In the genomic region with DNA sequence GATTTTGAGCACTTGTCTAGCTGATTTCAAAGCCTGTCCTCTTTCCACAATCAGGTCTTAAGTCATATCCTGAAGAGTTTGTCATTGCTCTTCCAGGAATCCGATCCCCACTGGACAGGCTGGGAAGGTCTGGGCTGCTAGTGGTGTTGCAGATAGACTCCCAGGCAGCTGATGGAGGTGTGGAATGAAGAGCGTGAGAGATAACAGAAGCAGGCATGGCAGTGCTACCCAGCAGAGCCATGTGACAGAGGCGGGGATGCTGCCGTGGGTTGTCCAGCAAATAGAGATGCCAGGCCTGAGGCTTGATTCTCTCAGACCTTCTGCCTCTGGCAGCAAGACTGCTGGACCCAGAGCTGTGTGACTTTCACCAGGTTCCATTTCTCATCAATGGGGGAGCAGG, we compare ENCODE assay signal across 14 cellular contexts.
DNase-seq lines count a peak whose midpoint lies in the region; ATAC-seq and TF ChIP-seq lines count a peak whose summit lies in the region.
"Had no signal": no experiment of that assay in that cellular context is flagged by ENCODE, and none has a peak within 500 bp of the region (broad histone marks: within the 10 kb centered on the region; RNA-seq: fewer than 3 reads in every experiment).

No MANE protein-coding gene starts in this region.

- H3K4me3 ChIP-seq in cardiac muscle cell (no peak overlapping the region), osteoblast (ENCODE audit: insufficient read depth, low read length) (no peak overlapping the region)
- H3K4me3 ChIP-seq: SJSA1 had no signal

- DNase-seq in cardiac muscle cell (ENCODE audit: low read depth in 1 of 2, low spot score in 1 of 2) (peak; percentile 41 to 48), osteoblast (ENCODE audit: insufficient read length, low spot score, missing footprints) (no peak), NCI-H187 treated with DMSO at 0.1 percent for 48 hours (lab: John Stamatoyannopoulos, UW) (no peak), NCI-H510A treated with DMSO at 0.1 percent for 48 hours (lab: John Stamatoyannopoulos, UW) (no peak)
- DNase-seq: activated CD4-positive, alpha-beta T cell treated with anti-CD3 and anti-CD28 coated beads for 48 hours; activated naive CD8-positive, alpha-beta T cell treated with anti-CD3 and anti-CD28 coated beads, Interleukin-2, amount 10 ng/mL, durations not matched to agents 7 days and 5 days; NCI-H2171; stimulated activated CD8-positive, alpha-beta memory T cell treated with anti-CD3 and anti-CD28 coated beads, Interleukin-4, amount 100 ng/mL, for 48 hours had no signal

- no peaks in the 10 kb centered on the region for H3K79me2 ChIP-seq in osteoblast (ENCODE audit: insufficient read depth, low read length)

- H3K27me3 Mint-ChIP-seq in activated T-helper 17 cell treated with anti-CD3 and anti-CD28 coated beads, Interleukin-2, amount 50 U/mL, for 72 hours: peaks cover 7% of the 10 kb centered on the region

- no peaks in the 10 kb centered on the region for H3K9me3 Mint-ChIP-seq in activated T-helper 17 cell treated with anti-CD3 and anti-CD28 coated beads, Interleukin-2, amount 50 U/mL, for 72 hours
- H3K9me3 Mint-ChIP-seq: activated naive CD8-positive, alpha-beta T cell treated with anti-CD3 and anti-CD28 coated beads, Interleukin-2, amount 10 ng/mL, durations not matched to agents 7 days and 5 days had no signal

- ATAC-seq in activated T-helper 17 cell treated with anti-CD3 and anti-CD28 coated beads, Interleukin-2, amount 50 U/mL, for 72 hours (replicated peaks): no peak
- ATAC-seq in GM21529 (IDR thresholded peaks at IDR 0.05; ENCODE audit: unreplicated experiment): no peak

- no peak overlapping the region for H3K4me3 Mint-ChIP-seq in activated T-helper 17 cell treated with anti-CD3 and anti-CD28 coated beads, Interleukin-2, amount 50 U/mL, for 72 hours
- H3K4me3 Mint-ChIP-seq: activated naive CD8-positive, alpha-beta T cell treated with anti-CD3 and anti-CD28 coated beads, Interleukin-2, amount 10 ng/mL, durations not matched to agents 7 days and 5 days had no signal

- TF ChIP-seq CTCF in 22Rv1 (IDR thresholded peaks at IDR 0.05) (no peak), VCaP (conservative IDR thresholded peaks at IDR 0.05) (no peak), cardiac muscle cell (IDR thresholded peaks at IDR 0.05; ENCODE audit: low read depth, low read length) (no peak), osteoblast (IDR thresholded peaks at IDR 0.05; ENCODE audit: extremely low read depth, low read depth, low read length) (no peak)

- H3K36me3 ChIP-seq in cardiac muscle cell (no peaks in the 10 kb centered on the region), osteoblast (ENCODE audit: insufficient read depth, low read length) (no peaks in the 10 kb centered on the region)
- H3K36me3 ChIP-seq: SJSA1 had no signal

- no peaks in the 10 kb centered on the region for H4K20me1 ChIP-seq in osteoblast (ENCODE audit: insufficient read depth, low read length)

- H3K27me3 ChIP-seq in cardiac muscle cell (no peaks in the 10 kb centered on the region), osteoblast (ENCODE audit: insufficient read depth, low read length) (no peaks in the 10 kb centered on the region)
- H3K27me3 ChIP-seq: SJSA1 had no signal

- no peak overlapping the region for H2AFZ ChIP-seq in osteoblast (ENCODE audit: low read length)

- H3K4me2 ChIP-seq in osteoblast (ENCODE audit: insufficient read depth, low read length): no peak overlapping the region
- H3K4me2 ChIP-seq: KMS-11 had no signal

- H3K27ac ChIP-seq in 22Rv1 (peak overlapping the region; percentile 81), VCaP (peak overlapping the region; percentile 99), cardiac muscle cell (peak overlapping the region; percentile 3), osteoblast (ENCODE audit: low read depth, low read length) (peak overlapping the region; percentile 31)
- H3K27ac ChIP-seq: KMS-11, SJSA1 had no signal

- peaks cover 4% of the 10 kb centered on the region for H3K4me1 Mint-ChIP-seq in activated T-helper 17 cell treated with anti-CD3 and anti-CD28 coated beads, Interleukin-2, amount 50 U/mL, for 72 hours
- H3K4me1 Mint-ChIP-seq: activated naive CD8-positive, alpha-beta T cell treated with anti-CD3 and anti-CD28 coated beads, Interleukin-2, amount 10 ng/mL, durations not matched to agents 7 days and 5 days had no signal

- no peaks in the 10 kb centered on the region for H3K36me3 Mint-ChIP-seq in activated T-helper 17 cell treated with anti-CD3 and anti-CD28 coated beads, Interleukin-2, amount 50 U/mL, for 72 hours (ENCODE audit: low read depth)
- H3K36me3 Mint-ChIP-seq: activated naive CD8-positive, alpha-beta T cell treated with anti-CD3 and anti-CD28 coated beads, Interleukin-2, amount 10 ng/mL, durations not matched to agents 7 days and 5 days had no signal

- H3K27ac Mint-ChIP-seq in activated T-helper 17 cell treated with anti-CD3 and anti-CD28 coated beads, Interleukin-2, amount 50 U/mL, for 72 hours: no peak overlapping the region
- H3K27ac Mint-ChIP-seq: activated naive CD8-positive, alpha-beta T cell treated with anti-CD3 and anti-CD28 coated beads, Interleukin-2, amount 10 ng/mL, durations not matched to agents 7 days and 5 days had no signal

- peaks cover 19% of the 10 kb centered on the region for H3K4me1 ChIP-seq in cardiac muscle cell (ENCODE audit: low read depth)
- peaks cover 27% of the 10 kb centered on the region for H3K4me1 ChIP-seq in osteoblast (ENCODE audit: insufficient read depth, low read length)

- H3K9me3 ChIP-seq in cardiac muscle cell (ENCODE audit: low read depth): no peaks in the 10 kb centered on the region
- no peaks in the 10 kb centered on the region for H3K9me3 ChIP-seq in osteoblast (ENCODE audit: low read depth, low read length)
- H3K9me3 ChIP-seq: SJSA1 had no signal

Comparison
In these comparisons a context has a peak if more than half of its experiments do, and no peak if none do; other contexts are left out.
1. H3K27ac ChIP-seq: peak in every context shown above with its lines; median percentile 99 in VCaP; 81 in 22Rv1; 31 in osteoblast; 3 in cardiac muscle cell.
2. DNase-seq: peak in cardiac muscle cell (2 of 2); none in osteoblast (single experiment), NCI-H187 treated with DMSO at 0.1 percent for 48 hours (single experiment) and NCI-H510A treated with DMSO at 0.1 percent for 48 hours (single experiment).